ENCODE assay signal across 9 cellular contexts in genomic region chr2:20148841-20149702, GRCh38.
DNase-seq lines count a peak whose midpoint lies in the region; ATAC-seq and TF ChIP-seq lines count a peak whose summit lies in the region.
"Had no signal": no experiment of that assay in that cellular context is flagged by ENCODE, and none has a peak within 500 bp of the region (broad histone marks: within the 10 kb centered on the region; RNA-seq: fewer than 3 reads in every experiment).

No MANE protein-coding gene starts in this region.

- ATAC-seq in stimulated activated naive CD8-positive, alpha-beta T cell treated with anti-CD3 and anti-CD28 coated beads, Interleukin-15, Interleukin-2, amounts not matched to agents 100 U/mL and 50 U/mL, for 24 hours = no peak
- ATAC-seq in GM21576 (IDR thresholded peaks at IDR 0.05; ENCODE audit: unreplicated experiment) = no peak

- no peaks in the 10 kb centered on the region for H3K9me3 ChIP-seq in SK-N-MC (ENCODE audit: low read depth, low read length)

- no peaks in the 10 kb centered on the region for H3K36me3 ChIP-seq in SK-N-MC (ENCODE audit: insufficient read depth, low read length)

- TF ChIP-seq CTCF in fibroblast of the aortic adventitia (IDR thresholded peaks at IDR 0.05; ENCODE audit: insufficient read depth, low read length) (no peak), retinal pigment epithelial cell (conservative IDR thresholded peaks at IDR 0.05; ENCODE audit: low read depth, low read length) (no peak)

- H3K4me3 ChIP-seq in SK-N-MC (no peak overlapping the region), fibroblast of the aortic adventitia (ENCODE audit: low read depth, low read length) (no peak overlapping the region), retinal pigment epithelial cell (ENCODE audit: low read length) (no peak overlapping the region)

- H3K27ac ChIP-seq in SK-N-MC = peak overlapping the region; percentile 25; the same call in 1 of the 2 replicates

- no peak overlapping the region for H3K9ac ChIP-seq in SK-N-MC (ENCODE audit: insufficient read length)

- DNase-seq in GM04503 (ENCODE audit: low read depth) (peak; percentile 98), SK-N-MC (ENCODE audit: low read depth, low spot score) (no peak), fibroblast of the aortic adventitia (ENCODE audit: low read depth) (peak; percentile 66), retinal pigment epithelial cell (ENCODE audit: low read depth) (peak; percentile 87), midbrain (lab: John Stamatoyannopoulos, UW) (no peak), RKO (ENCODE audit: low spot score) (no peak)
- DNase-seq in stimulated activated naive CD8-positive, alpha-beta T cell treated with anti-CD3 and anti-CD28 coated beads, Interleukin-15, Interleukin-2, amounts not matched to agents 100 U/mL and 50 U/mL, for 24 hours = no peak
- DNase-seq: GOT3 had no signal

Comparison
In these comparisons a context has a peak if more than half of its experiments do, and no peak if none do; other contexts are left out.
1. DNase-seq: peak in GM04503 (single experiment), fibroblast of the aortic adventitia (single experiment) and retinal pigment epithelial cell (single experiment); none in SK-N-MC (single experiment), midbrain (single experiment), stimulated activated naive CD8-positive, alpha-beta T cell treated with anti-CD3 and anti-CD28 coated beads, Interleukin-15, Interleukin-2, amounts not matched to agents 100 U/mL and 50 U/mL, for 24 hours (single experiment) and RKO (single experiment).